Comparison of ENCODE assay signal across 19 cellular contexts in the genomic region with DNA sequence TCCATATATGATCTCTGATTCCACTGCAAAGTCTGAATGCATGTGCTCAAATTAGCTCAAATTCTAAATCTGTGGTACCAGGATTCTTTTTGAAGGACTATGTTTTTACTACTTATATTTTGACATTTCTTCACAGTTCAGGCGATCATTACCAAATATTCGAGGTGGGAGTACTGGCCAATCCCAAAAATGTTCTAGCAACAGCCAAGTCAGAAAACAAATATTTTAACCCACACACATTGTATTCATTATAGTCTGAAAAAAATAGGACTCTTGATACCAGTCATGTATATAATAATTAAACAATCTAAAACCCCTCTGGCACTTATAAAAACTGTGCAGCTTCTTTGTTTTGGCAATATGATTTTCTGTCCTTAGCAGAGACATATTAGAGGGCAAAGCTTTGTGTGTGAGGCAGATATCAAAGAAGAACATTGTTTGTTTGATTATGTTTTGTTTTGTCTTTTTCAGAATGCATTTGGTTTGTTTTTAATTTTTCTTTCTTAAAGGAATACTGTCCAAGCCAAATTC. TPM values are rescaled to one million over a fixed set of nuclear protein-coding genes. Genes with fewer than 3 reads are reported as not detected.
DNase-seq lines count a peak whose midpoint lies in the region; TF ChIP-seq lines count a peak whose summit lies in the region.
"Had no signal": no experiment of that assay in that cellular context is flagged by ENCODE, and none has a peak within 500 bp of the region (broad histone marks: within the 10 kb centered on the region; RNA-seq: fewer than 3 reads in every experiment).

No MANE protein-coding gene starts in this region.

- TF ChIP-seq CTCF in HFFc6 (IDR thresholded peaks at IDR 0.05) (no peak), esophagus muscularis mucosa (IDR thresholded peaks at IDR 0.05) (no peak), uterus (IDR thresholded peaks at IDR 0.05) (no peak), nephron progenitor cell (IDR thresholded peaks at IDR 0.05) (no peak)

- H3K4me1 ChIP-seq in esophagus muscularis mucosa = peaks cover 20 to 75% (median 66%) of the 10 kb centered on the region in 4 donors
- peaks cover 41% of the 10 kb centered on the region for H3K4me1 ChIP-seq in muscle layer of colon (ENCODE audit: insufficient read depth, low read length)
- peaks cover 3 to 8% of the 10 kb centered on the region in 2 donors for H3K4me1 ChIP-seq in uterus
- H3K4me1 ChIP-seq: SJSA1 had no signal

- H3K27ac ChIP-seq in esophagus muscularis mucosa (replicated peaks in 1 of 4) (peak overlapping the region; percentile 38 to 56 (median 42)), muscle layer of colon (ENCODE audit: low read depth, low read length) (peak overlapping the region; percentile 22), uterus (peak overlapping the region; percentile 76 to 85)
- H3K27ac ChIP-seq: SJSA1 had no signal

- no peak overlapping the region for H3K9ac ChIP-seq in muscle layer of colon (ENCODE audit: low read length)

- DNase-seq in HFFc6 = no peak
- no peak for DNase-seq in esophagus muscularis mucosa (ENCODE audit: extremely low spot score)
- DNase-seq in uterus = no peak
- no peak for DNase-seq in HUDEP-2 (lab: John Stamatoyannopoulos, UW; ENCODE audit: unreplicated experiment in 76 of 76)
- no peak for DNase-seq in activated gamma-delta T cell treated with Interleukin-2 at 50 U/mL for 16 hours
- no peak for DNase-seq in nephron progenitor cell
- DNase-seq: COR-L47, DMS153, HCEC 1CT, KG1, MG63, NCI-H1092 treated with DMSO at 0.1 percent for 48 hours, NCI-H1694, NCI-H345, NCI-H526 treated with DMSO at 0.1 percent for 48 hours had no signal

- no peak for TF ChIP-seq EP300 in esophagus muscularis mucosa (IDR thresholded peaks at IDR 0.05)

- H3K9me3 Mint-ChIP-seq in HFFc6 (no peaks in the 10 kb centered on the region), nephron progenitor cell (no peaks in the 10 kb centered on the region)
- H3K9me3 Mint-ChIP-seq: CD14-positive monocyte had no signal

- no peak for TF ChIP-seq POLR2A in esophagus muscularis mucosa (IDR thresholded peaks at IDR 0.05; ENCODE audit: low read depth)
- no peak for TF ChIP-seq POLR2A in uterus (IDR thresholded peaks at IDR 0.05)

- WGBS in esophagus muscularis mucosa = 46% methylated on average over 2 of the region's 2 CpGs

- H3K27me3 Mint-ChIP-seq in HFFc6 (ENCODE audit: insufficient read depth) (no peaks in the 10 kb centered on the region; the same call in 1 of the 2 replicates), nephron progenitor cell (ENCODE audit: low read depth, poor library complexity) (no peaks in the 10 kb centered on the region)

- H3K36me3 Mint-ChIP-seq in HFFc6 (ENCODE audit: low read depth) (peaks cover 27% of the 10 kb centered on the region), nephron progenitor cell (ENCODE audit: low read depth) (no peaks in the 10 kb centered on the region)
- H3K36me3 Mint-ChIP-seq: CD14-positive monocyte had no signal

- H3K27me3 ChIP-seq in esophagus muscularis mucosa = no peaks in the 10 kb centered on the region
- H3K27me3 ChIP-seq in muscle layer of colon (ENCODE audit: control insufficient read depth in 1 of 2, insufficient read depth in 2 of 2, low read length in 2 of 2) = no peaks in the 10 kb centered on the region
- no peaks in the 10 kb centered on the region for H3K27me3 ChIP-seq in uterus
- H3K27me3 ChIP-seq: MG63, SJSA1 had no signal

- H3K4me3 Mint-ChIP-seq in HFFc6 (no peak overlapping the region; the same call in 1 of the 2 replicates), nephron progenitor cell (no peak overlapping the region)
- H3K4me3 Mint-ChIP-seq: CD14-positive monocyte had no signal

- H3K36me3 ChIP-seq in esophagus muscularis mucosa = no peaks in the 10 kb centered on the region
- H3K36me3 ChIP-seq in muscle layer of colon (ENCODE audit: insufficient read depth, low read length) = no peaks in the 10 kb centered on the region
- no peaks in the 10 kb centered on the region for H3K36me3 ChIP-seq in uterus
- H3K36me3 ChIP-seq: SJSA1 had no signal

- H3K9me3 ChIP-seq in esophagus muscularis mucosa = no peaks in the 10 kb centered on the region
- no peaks in the 10 kb centered on the region for H3K9me3 ChIP-seq in muscle layer of colon (ENCODE audit: low read length)
- H3K9me3 ChIP-seq in uterus = no peaks in the 10 kb centered on the region
- H3K9me3 ChIP-seq: MG63, SJSA1 had no signal

- H3K4me3 ChIP-seq in esophagus muscularis mucosa = no peak overlapping the region
- no peak overlapping the region for H3K4me3 ChIP-seq in muscle layer of colon (ENCODE audit: low read depth in 1 of 2, low read length in 2 of 2)
- no peak overlapping the region for H3K4me3 ChIP-seq in uterus
- H3K4me3 ChIP-seq: MG63, SJSA1 had no signal

- intact Hi-C loops in esophagus muscularis mucosa (cut with DNase I) (no loop called here), uterus (cut with DNase I; ENCODE audit: low total_unique reads) (no loop called here)

- H3K27ac Mint-ChIP-seq in HFFc6 (0 out of 2 replicates have a peak overlapping the region, but pooled peaks have one; percentile 19), nephron progenitor cell (no peak overlapping the region)
- H3K27ac Mint-ChIP-seq: CD14-positive monocyte had no signal

- H3K4me1 Mint-ChIP-seq in HFFc6 (ENCODE audit: low read depth) (peaks cover 79% of the 10 kb centered on the region), nephron progenitor cell (no peaks in the 10 kb centered on the region)

RNA-seq across cellular contexts. Expression of gene FGF7, which starts 37.4 kb away (rescaled TPM):
- 10 to 100 TPM; 12.1 to 59.8 (median 52.2) TPM for total RNA-seq in HFFc6 (2021; fragmentation: NEBNext Ultra II Directional; extraction: Animal tissue kit (Norgen Biotek cat#: 25700))
- total RNA-seq in esophagus muscularis mucosa = 100 to 1,000 TPM in 1 of 4 donors, 10 to 100 TPM in 3; 53.5 to 106 (median 64.0) TPM
- 100 to 1,000 TPM in 2 of 4 donors, 10 to 100 TPM in 2; 57.6 to 137 (median 102) TPM for total RNA-seq in uterus
- total RNA-seq: G401 had no signal

Comparison
In these comparisons a context has a peak if more than half of its experiments do, and no peak if none do; other contexts are left out.
1. H3K27ac ChIP-seq: peak in every context shown above with its lines; median percentile 80 in uterus; 42 in esophagus muscularis mucosa; 22 in muscle layer of colon.